ENCODE assay signal across 8 cellular contexts in genomic region chr13:21296991-21297390, GRCh38.
DNase-seq lines count a peak whose midpoint lies in the region; ATAC-seq and TF ChIP-seq lines count a peak whose summit lies in the region.
"Not testable (repeated sequence)": the region's sequence is repeated elsewhere in the genome, so short reads cannot be mapped to it uniquely, and the experiment has no call there.

No MANE protein-coding gene starts in this region.

- H3K27ac Mint-ChIP-seq in Caco-2 (ENCODE audit: unreplicated experiment), result peak overlapping the region; percentile 73
- peak overlapping the region; percentile 65 for H3K27ac Mint-ChIP-seq in stimulated activated effector memory CD8-positive, alpha-beta T cell treated with anti-CD3 and anti-CD28 coated beads, Interleukin-12 subunit alpha, Interleukin-12 subunit beta, amount 100 ng/mL, for 72 hours

- H3K9me3 Mint-ChIP-seq in Caco-2 (ENCODE audit: unreplicated experiment); stimulated activated effector memory CD8-positive, alpha-beta T cell treated with anti-CD3 and anti-CD28 coated beads, Interleukin-12 subunit alpha, Interleukin-12 subunit beta, amount 100 ng/mL, for 72 hours: not testable (repeated sequence)

- intact Hi-C loops in Caco-2 (cut with micrococcal nuclease; ENCODE audit: unreplicated experiment), result loop anchor here (1.0 to 10.0 kb wide), 2 partner anchors 88 to 182 kb away; no protein-coding TSS in a partner anchor

- H3K4me1 Mint-ChIP-seq in Caco-2 (ENCODE audit: low read depth, unreplicated experiment), result peaks cover 14% of the 10 kb centered on the region
- H3K4me1 Mint-ChIP-seq in stimulated activated effector memory CD8-positive, alpha-beta T cell treated with anti-CD3 and anti-CD28 coated beads, Interleukin-12 subunit alpha, Interleukin-12 subunit beta, amount 100 ng/mL, for 72 hours, result peaks cover 21% of the 10 kb centered on the region

- H3K4me1 ChIP-seq in Caco-2, result not testable (repeated sequence)

- peak; percentile 42 for ATAC-seq in GM21723 (IDR thresholded peaks at IDR 0.05; ENCODE audit: unreplicated experiment)
- not testable (repeated sequence) for ATAC-seq in stimulated activated effector memory CD8-positive, alpha-beta T cell treated with anti-CD3 and anti-CD28 coated beads, Interleukin-12 subunit alpha, Interleukin-12 subunit beta, amount 100 ng/mL, for 72 hours

- H3K4me3 Mint-ChIP-seq in Caco-2 (ENCODE audit: unreplicated experiment), result peak overlapping the region; percentile 90
- peak overlapping the region; percentile 82 for H3K4me3 Mint-ChIP-seq in stimulated activated effector memory CD8-positive, alpha-beta T cell treated with anti-CD3 and anti-CD28 coated beads, Interleukin-12 subunit alpha, Interleukin-12 subunit beta, amount 100 ng/mL, for 72 hours

- H3K27me3 ChIP-seq in Caco-2 (replicated peaks; ENCODE audit: control insufficient read depth, insufficient read depth, low read length); MG63: not testable (repeated sequence)

- H3K9me3 ChIP-seq in Caco-2, MG63: not testable (repeated sequence)

- not testable (repeated sequence) for H3K27me3 Mint-ChIP-seq in Caco-2 (ENCODE audit: insufficient read depth, unreplicated experiment)

- POLR2A ChIA-PET in Caco-2 (lab: Charles Lee), result not testable (repeated sequence)
- POLR2A ChIA-PET in RWPE1 (lab: Yijun Ruan, JAX; ENCODE audit: low non-redundant PET), result interaction anchor here (0.5 kb wide), 1 partner anchor 1175 kb away, joined by 6 read pairs; no protein-coding TSS in a partner anchor

- H3K27ac ChIP-seq in RWPE1, result not testable (repeated sequence)

- not testable (repeated sequence) for H3K36me3 ChIP-seq in Caco-2 (ENCODE audit: control insufficient read depth, insufficient read depth, low read length); MG63

- H3K4me3 ChIP-seq in Caco-2 (ENCODE audit: low read depth, low read length); MG63; fibroblast of the aortic adventitia (ENCODE audit: low read depth, low read length): not testable (repeated sequence)

- DNase-seq in Caco-2 (peak; percentile 70 to 76), MG63 (peak; percentile 31), fibroblast of the aortic adventitia (ENCODE audit: low read depth) (peak; percentile 34), myocyte (ENCODE audit: low read depth) (peak; percentile 44)
- not testable (repeated sequence) for DNase-seq in RWPE1 (ENCODE audit: low spot score)
- DNase-seq in activated gamma-delta T cell treated with anti-CD3 and anti-CD28 coated beads, Interleukin-2, amount 50 U/mL, for 16 hours (ENCODE audit: low read depth), result peak; percentile 12
- peak in 1 of 2 donors; percentile 61 for DNase-seq in stimulated activated effector memory CD8-positive, alpha-beta T cell treated with anti-CD3 and anti-CD28 coated beads, Interleukin-12 subunit alpha, Interleukin-12 subunit beta, amount 100 ng/mL, for 72 hours (ENCODE audit: low spot score in 2 of 2)

- CTCF ChIA-PET in Caco-2 (lab: Charles Lee), result interaction anchor here (1.0 to 2.8 kb wide), 8 partner anchors 25 to 354 kb away, joined by 3 to 16 read pairs (median 4); partner anchors contain the start of genes MRPL57 and SKA3
- CTCF ChIA-PET in RWPE1 (lab: Yijun Ruan, JAX), result interaction anchor here (0.6 to 1.2 kb wide), 9 partner anchors 12 to 327 kb away, joined by 3 to 6 read pairs (median 3); partner anchors contain the start of gene ZDHHC20

- TF ChIP-seq CTCF in Caco-2 (IDR thresholded peaks at IDR 0.05; ENCODE audit: insufficient read depth in 1 of 2, low read depth in 1 of 2, low read length in 1 of 2, severe bottlenecking in 1 of 2, unreplicated experiment in 1 of 2) (peak; percentile 34 to 62), RWPE1 (conservative IDR thresholded peaks at IDR 0.05; ENCODE audit: low read depth) (peak; percentile 44; the same call in 1 of the 2 replicates), fibroblast of the aortic adventitia (IDR thresholded peaks at IDR 0.05; ENCODE audit: insufficient read depth, low read length) (peak; percentile 33)

- not testable (repeated sequence) for BruUV-seq in Caco-2 (replicated peaks; lab: Mats Ljungman, UMichigan)

- H3K36me3 Mint-ChIP-seq in Caco-2 (ENCODE audit: insufficient read depth, unreplicated experiment); stimulated activated effector memory CD8-positive, alpha-beta T cell treated with anti-CD3 and anti-CD28 coated beads, Interleukin-12 subunit alpha, Interleukin-12 subunit beta, amount 100 ng/mL, for 72 hours: not testable (repeated sequence)
